ENCODE assay signal across 8 cellular contexts in genomic region chr1:161044535-161044907, GRCh38. TPM values are rescaled to one million over a fixed set of nuclear protein-coding genes. Genes with fewer than 3 reads are reported as not detected.
DNase-seq lines count a peak whose midpoint lies in the region; ATAC-seq and TF ChIP-seq lines count a peak whose summit lies in the region.

No MANE protein-coding gene starts in this region.

- H3K27ac Mint-ChIP-seq in activated T-cell treated with anti-CD3 and anti-CD28 coated beads, Interleukin-2, amount 50 U/mL, for 72 hours: peak overlapping the region; percentile 96
- H3K27ac Mint-ChIP-seq in type B pancreatic cell: peak overlapping the region; percentile 97

- TF ChIP-seq POLR2A in right lobe of liver (IDR thresholded peaks at IDR 0.05): no peak

- no peaks in the 10 kb centered on the region for H3K9me3 ChIP-seq in right lobe of liver

- in situ Hi-C loops in astrocyte of the spinal cord (cut with HindIII; ENCODE audit: low sequenced_read_pairs): loop anchor here (25.0 kb wide), 1 partner anchor 93 kb away; the partner anchor contains the start of gene DEDD

- peaks cover 0 to 8% (median 4%) of the 10 kb centered on the region in 4 donors for H3K4me1 ChIP-seq in right lobe of liver

- peaks cover 14 to 35% of the 10 kb centered on the region in 2 donors for H3K36me3 Mint-ChIP-seq in activated T-cell treated with anti-CD3 and anti-CD28 coated beads, Interleukin-2, amount 50 U/mL, for 72 hours (ENCODE audit: insufficient read depth in 2 of 2)
- peaks cover 35% of the 10 kb centered on the region for H3K36me3 Mint-ChIP-seq in type B pancreatic cell

- intact Hi-C loops in right lobe of liver (cut with DNase I): loop anchor here in 1 of 2 donors (10.0 kb wide), 1 partner anchor 50 kb away; no protein-coding TSS in a partner anchor

- no peaks in the 10 kb centered on the region for H3K27me3 Mint-ChIP-seq in activated T-cell treated with anti-CD3 and anti-CD28 coated beads, Interleukin-2, amount 50 U/mL, for 72 hours (ENCODE audit: low read depth)
- no peaks in the 10 kb centered on the region for H3K27me3 Mint-ChIP-seq in type B pancreatic cell

- H3K4me3 Mint-ChIP-seq in activated T-cell treated with anti-CD3 and anti-CD28 coated beads, Interleukin-2, amount 50 U/mL, for 72 hours: peak overlapping the region; percentile 82 to 96
- peak overlapping the region; percentile 96 for H3K4me3 Mint-ChIP-seq in type B pancreatic cell

- H3K27ac ChIP-seq in right lobe of liver: peak overlapping the region; percentile 91 to 96 (median 94)

- peaks cover 50% of the 10 kb centered on the region for H3K4me1 Mint-ChIP-seq in activated T-cell treated with anti-CD3 and anti-CD28 coated beads, Interleukin-2, amount 50 U/mL, for 72 hours (ENCODE audit: low read depth)
- peaks cover 8% of the 10 kb centered on the region for H3K4me1 Mint-ChIP-seq in type B pancreatic cell (ENCODE audit: unreplicated experiment)

- no peaks in the 10 kb centered on the region for H3K27me3 ChIP-seq in right lobe of liver

- no peaks in the 10 kb centered on the region for H3K9me3 Mint-ChIP-seq in activated T-cell treated with anti-CD3 and anti-CD28 coated beads, Interleukin-2, amount 50 U/mL, for 72 hours
- peaks cover 9% of the 10 kb centered on the region for H3K9me3 Mint-ChIP-seq in type B pancreatic cell

- peak overlapping the region; percentile 85 for H3K4me3 ChIP-seq in astrocyte of the spinal cord (ENCODE audit: low read depth, low read length)
- H3K4me3 ChIP-seq in right lobe of liver: peak overlapping the region; percentile 83 to 94 (median 93)

- no peak for DNase-seq in activated T-cell treated with anti-CD3 and anti-CD28 coated beads, Interleukin-2, amount 50 U/mL, for 72 hours
- no peak for DNase-seq in activated T-cell treated with anti-CD3 and anti-CD28 coated beads, Interleukin-2, amount 50 U/mL, for 1 hour
- DNase-seq in astrocyte of the spinal cord (ENCODE audit: low read depth, low spot score) (no peak), right lobe of liver (no peak), type B pancreatic cell (ENCODE audit: extremely low spot score, unreplicated experiment) (no peak), ureter (ENCODE audit: low spot score) (no peak)

- no peak for TF ChIP-seq CTCF in astrocyte of the spinal cord (IDR thresholded peaks at IDR 0.05; ENCODE audit: low read depth, low read length)
- no peak for TF ChIP-seq CTCF in right lobe of liver (IDR thresholded peaks at IDR 0.05)
- TF ChIP-seq CTCF in type B pancreatic cell (conservative IDR thresholded peaks at IDR 0.05): no peak

- ATAC-seq in activated T-cell treated with anti-CD3 and anti-CD28 coated beads, Interleukin-2, amount 50 U/mL, for 72 hours (replicated peaks in 1 of 2): peak in 1 of 2 donors; percentile 8
- ATAC-seq in right lobe of liver (no peak), GM21390 (IDR thresholded peaks at IDR 0.05; ENCODE audit: unreplicated experiment) (no peak), HG02938 (IDR thresholded peaks at IDR 0.05; ENCODE audit: unreplicated experiment) (no peak)

- H3K36me3 ChIP-seq in right lobe of liver: peaks cover 6 to 39% (median 19%) of the 10 kb centered on the region in 4 donors

RNA-seq across cellular contexts. Expression of gene USF1, which starts 1.3 kb away (rescaled TPM):
- 10 to 100 TPM; 52.3 to 57.5 TPM for total RNA-seq in activated T-cell treated with anti-CD3 and anti-CD28 coated beads, Interleukin-2, amount 50 U/mL, for 72 hours
- total RNA-seq in right lobe of liver (10 to 100 TPM; 25.5 to 34.3 (median 28.1) TPM), type B pancreatic cell (ENCODE audit: low replicate concordance) (62.2 and 79.1 TPM in 2 replicates), ureter (70.7 TPM)

RNA-seq across cellular contexts. Expression of gene TSTD1, which starts 5.8 kb away (rescaled TPM):
- 10 to 100 TPM; 46.3 to 78.0 TPM for total RNA-seq in activated T-cell treated with anti-CD3 and anti-CD28 coated beads, Interleukin-2, amount 50 U/mL, for 72 hours
- 10 to 100 TPM; 16.3 to 60.8 (median 28.3) TPM for total RNA-seq in right lobe of liver
- 40.8 and 98.0 TPM in 2 replicates for total RNA-seq in type B pancreatic cell (ENCODE audit: low replicate concordance)
- total RNA-seq in ureter: 79.8 TPM

RNA-seq across cellular contexts. Expression of gene F11R, which starts 23.6 kb away (rescaled TPM):
- total RNA-seq in activated T-cell treated with anti-CD3 and anti-CD28 coated beads, Interleukin-2, amount 50 U/mL, for 72 hours: 10 to 100 TPM; 38.2 to 38.8 TPM
- 100 to 1,000 TPM in 1 of 6 experiments, 10 to 100 TPM in 5; 48.3 to 119 (median 65.3) TPM for total RNA-seq in right lobe of liver
- 66.8 and 147 TPM in 2 replicates for total RNA-seq in type B pancreatic cell (ENCODE audit: low replicate concordance)
- total RNA-seq in ureter: 166 TPM

RNA-seq across cellular contexts. Expression of gene ARHGAP30, which starts 25.2 kb away (rescaled TPM):
- total RNA-seq in activated T-cell treated with anti-CD3 and anti-CD28 coated beads, Interleukin-2, amount 50 U/mL, for 72 hours: 100 to 1,000 TPM; 192 to 198 TPM
- 1 to 10 TPM; 2.8 to 7.4 (median 3.6) TPM for total RNA-seq in right lobe of liver
- 1.3 and 3.3 TPM in 2 replicates for total RNA-seq in type B pancreatic cell (ENCODE audit: low replicate concordance)
- 12.1 TPM for total RNA-seq in ureter

RNA-seq across cellular contexts. Expression of gene NECTIN4, which starts 44.8 kb away (rescaled TPM):
- under 1 TPM in 1 of 2 donors, not detected in 1; 0.31 TPM for total RNA-seq in activated T-cell treated with anti-CD3 and anti-CD28 coated beads, Interleukin-2, amount 50 U/mL, for 72 hours
- total RNA-seq in right lobe of liver: not detected
- total RNA-seq in type B pancreatic cell (ENCODE audit: low replicate concordance): 57.7 and 193 TPM in 2 replicates
- 75.6 TPM for total RNA-seq in ureter
